Comparison of ENCODE assay signal across 8 cellular contexts in the genomic region with DNA sequence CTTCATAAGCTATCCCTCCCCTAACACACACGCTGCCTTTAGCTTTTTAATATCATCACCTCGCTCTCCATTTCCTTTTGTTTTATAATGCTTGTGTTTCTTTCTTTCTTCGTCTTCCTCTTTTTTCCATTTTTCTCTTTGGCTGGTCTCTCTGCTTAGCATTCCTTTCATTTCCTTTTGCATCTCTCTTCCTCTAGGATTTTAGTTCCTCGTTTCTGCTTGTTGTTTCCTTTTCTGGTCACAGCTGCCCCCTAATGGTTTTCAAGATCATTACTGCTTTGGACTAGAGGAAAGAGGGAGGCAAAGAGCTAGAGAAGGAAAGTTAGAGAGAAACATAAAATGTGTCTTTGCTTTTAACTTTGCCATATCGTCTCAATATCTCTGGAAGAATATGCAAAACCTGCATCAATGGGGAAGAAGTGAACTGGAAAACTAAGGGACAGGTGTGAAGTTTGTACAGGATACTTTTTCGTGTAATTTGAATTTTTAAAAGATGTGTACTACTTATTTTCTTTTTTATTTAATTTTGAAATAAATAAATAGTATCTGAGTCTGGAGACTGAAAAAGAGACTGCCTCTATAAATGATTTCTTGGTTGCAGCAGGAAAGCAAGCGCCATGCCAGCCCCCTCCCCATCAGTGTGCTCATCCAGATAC. TPM values are rescaled to one million over a fixed set of nuclear protein-coding genes. Genes with fewer than 3 reads are reported as not detected.
A peak's percentile ranks its signal among the peaks of the same experiment; 100 is the strongest.
DNase-seq lines count a peak whose midpoint lies in the region; ATAC-seq and TF ChIP-seq lines count a peak whose summit lies in the region.

No MANE protein-coding gene starts in this region.

- H3K9ac ChIP-seq in DND-41 (ENCODE audit: low read depth, low read length) (no peak overlapping the region), OCI-LY3 (ENCODE audit: low read length) (no peak overlapping the region)

- no peak overlapping the region for H3K27ac ChIP-seq in DND-41 (ENCODE audit: low read length)
- H3K27ac ChIP-seq in OCI-LY3 (ENCODE audit: low read length) = no peak overlapping the region
- no peak overlapping the region for H3K27ac ChIP-seq in dorsolateral prefrontal cortex

- H3K9me3 ChIP-seq in DND-41 (ENCODE audit: insufficient read depth, low read length, severe bottlenecking) = no peaks in the 10 kb centered on the region
- H3K9me3 ChIP-seq in OCI-LY3 (ENCODE audit: insufficient read depth, low read length) = no peaks in the 10 kb centered on the region

- H3K4me3 ChIP-seq in DND-41 (ENCODE audit: low read depth in 1 of 2, low read length in 2 of 2) (no peak overlapping the region), OCI-LY3 (ENCODE audit: low read length) (peak overlapping the region; percentile 20; the same call in 1 of the 2 replicates), dorsolateral prefrontal cortex (peak overlapping the region in 6 of 59 donors; percentile 11 to 36 (median 21))
- H3K4me3 ChIP-seq in Jurkat, Clone E6-1 (ENCODE audit: low read length) = no peak overlapping the region

- no peak for DNase-seq in DND-41
- peak; percentile 8 for DNase-seq in Jurkat, Clone E6-1 (ENCODE audit: low read depth, low spot score)
- no peak for DNase-seq in dorsolateral prefrontal cortex
- peak; percentile 80 for DNase-seq in myocyte (ENCODE audit: low read depth)
- DNase-seq in activated naive CD8-positive, alpha-beta T cell treated with anti-CD3 and anti-CD28 coated beads for 36 hours = no peak

- peaks cover 8% of the 10 kb centered on the region for H3K4me1 Mint-ChIP-seq in activated naive CD8-positive, alpha-beta T cell treated with anti-CD3 and anti-CD28 coated beads for 36 hours

- ATAC-seq in DND-41 (ENCODE audit: insufficient read depth, low read depth) (no peak), HG03571 (IDR thresholded peaks at IDR 0.05; ENCODE audit: unreplicated experiment) (no peak), HG03469 (IDR thresholded peaks at IDR 0.05; ENCODE audit: unreplicated experiment) (no peak)

- H3K27me3 ChIP-seq in DND-41 (ENCODE audit: insufficient read depth, low read length, poor library complexity) = peaks cover 5% of the 10 kb centered on the region
- H3K27me3 ChIP-seq in OCI-LY3 (ENCODE audit: low read depth, low read length) = peaks cover 30% of the 10 kb centered on the region
- H3K27me3 ChIP-seq in dorsolateral prefrontal cortex = peaks cover 0 to 11% (median 0%) of the 10 kb centered on the region in 45 donors

- no peaks in the 10 kb centered on the region for H3K79me2 ChIP-seq in DND-41 (ENCODE audit: insufficient read depth, low read length)
- no peaks in the 10 kb centered on the region for H3K79me2 ChIP-seq in OCI-LY3 (ENCODE audit: low read length)

- H3K4me1 ChIP-seq in DND-41 (ENCODE audit: insufficient read depth, low read length) (no peaks in the 10 kb centered on the region), OCI-LY3 (ENCODE audit: low read length) (peaks cover 13% of the 10 kb centered on the region; the same call in 1 of the 2 replicates)

- H3K36me3 ChIP-seq in DND-41 (ENCODE audit: insufficient read depth, low read length) = no peaks in the 10 kb centered on the region
- H3K36me3 ChIP-seq in OCI-LY3 (replicated peaks; ENCODE audit: low read depth, low read length) = no peaks in the 10 kb centered on the region

- 0 out of 2 replicates have a peak overlapping the region, but pooled peaks have one; percentile 45 for H2AFZ ChIP-seq in DND-41 (ENCODE audit: low read depth, low read length)
- H2AFZ ChIP-seq in OCI-LY3 (ENCODE audit: low read depth, low read length) = peak overlapping the region; percentile 1; the same call in 1 of the 2 replicates

- H3K4me3 Mint-ChIP-seq in activated naive CD8-positive, alpha-beta T cell treated with anti-CD3 and anti-CD28 coated beads for 36 hours = no peak overlapping the region

- peak; percentile 73 for TF ChIP-seq CTCF in DND-41 (IDR thresholded peaks at IDR 0.05; ENCODE audit: borderline replicate concordance, extremely low read depth, low read length, poor library complexity, severe bottlenecking)
- TF ChIP-seq CTCF in OCI-LY3 (IDR thresholded peaks at IDR 0.05; ENCODE audit: low read depth, low read length) = peak; percentile 92
- TF ChIP-seq CTCF in dorsolateral prefrontal cortex (IDR thresholded peaks at IDR 0.05 in 54 of 56, conservative IDR thresholded peaks at IDR 0.05 in 2 of 56; ENCODE audit: low read depth in 1 of 56, partially characterized antibody in 56 of 56) = peak; percentile 56 to 93 (median 83)

- no peak overlapping the region for H3K27ac Mint-ChIP-seq in activated naive CD8-positive, alpha-beta T cell treated with anti-CD3 and anti-CD28 coated beads for 36 hours

- H3K36me3 Mint-ChIP-seq in activated naive CD8-positive, alpha-beta T cell treated with anti-CD3 and anti-CD28 coated beads for 36 hours = no peaks in the 10 kb centered on the region

- intact Hi-C loops in dorsolateral prefrontal cortex (cut with DNase I) = loop anchor here (5.0 to 10.0 kb wide), 3 partner anchors 804 to 1354 kb away; no protein-coding TSS in a partner anchor

- no peak overlapping the region for H3K4me2 ChIP-seq in DND-41 (ENCODE audit: insufficient read depth, low read length)
- H3K4me2 ChIP-seq in OCI-LY3 (ENCODE audit: low read length) = peak overlapping the region; percentile 46

- H4K20me1 ChIP-seq in DND-41 (ENCODE audit: insufficient read depth, low read length) (no peaks in the 10 kb centered on the region), OCI-LY3 (ENCODE audit: insufficient read depth, low read length) (no peaks in the 10 kb centered on the region)

- peaks cover 16% of the 10 kb centered on the region for H3K27me3 Mint-ChIP-seq in activated naive CD8-positive, alpha-beta T cell treated with anti-CD3 and anti-CD28 coated beads for 36 hours

- no peaks in the 10 kb centered on the region for H3K9me3 Mint-ChIP-seq in activated naive CD8-positive, alpha-beta T cell treated with anti-CD3 and anti-CD28 coated beads for 36 hours

RNA-seq across cellular contexts. Expression of gene NRP2, which starts 6.3 kb away (rescaled TPM):
- 0.80 TPM for polyA plus RNA-seq in Jurkat, Clone E6-1 (2012; ENCODE audit: insufficient read depth, insufficient read length)
- total RNA-seq in dorsolateral prefrontal cortex = 10 to 100 TPM; 13.0 to 43.9 (median 24.5) TPM
- 3.9 and 4.8 TPM in 2 replicates for total RNA-seq in myocyte
- polyA plus RNA-seq in myocyte (2012) = 17.5 TPM
- 1 to 10 TPM; 1.1 to 2.0 TPM for total RNA-seq in activated naive CD8-positive, alpha-beta T cell treated with anti-CD3 and anti-CD28 coated beads for 36 hours

Comparison
In these comparisons a context has a peak if more than half of its experiments do, and no peak if none do; other contexts are left out.
1. DNase-seq: peak in Jurkat, Clone E6-1 (single experiment) and myocyte (single experiment); none in DND-41 (single experiment), dorsolateral prefrontal cortex (0 of 10) and activated naive CD8-positive, alpha-beta T cell treated with anti-CD3 and anti-CD28 coated beads for 36 hours (single experiment).
2. Peak in every context shown above with its lines, with median percentiles within 50 percentile points of each other: CTCF ChIP-seq.